Comparison of ENCODE assay signal across 8 cellular contexts in the genomic region with DNA sequence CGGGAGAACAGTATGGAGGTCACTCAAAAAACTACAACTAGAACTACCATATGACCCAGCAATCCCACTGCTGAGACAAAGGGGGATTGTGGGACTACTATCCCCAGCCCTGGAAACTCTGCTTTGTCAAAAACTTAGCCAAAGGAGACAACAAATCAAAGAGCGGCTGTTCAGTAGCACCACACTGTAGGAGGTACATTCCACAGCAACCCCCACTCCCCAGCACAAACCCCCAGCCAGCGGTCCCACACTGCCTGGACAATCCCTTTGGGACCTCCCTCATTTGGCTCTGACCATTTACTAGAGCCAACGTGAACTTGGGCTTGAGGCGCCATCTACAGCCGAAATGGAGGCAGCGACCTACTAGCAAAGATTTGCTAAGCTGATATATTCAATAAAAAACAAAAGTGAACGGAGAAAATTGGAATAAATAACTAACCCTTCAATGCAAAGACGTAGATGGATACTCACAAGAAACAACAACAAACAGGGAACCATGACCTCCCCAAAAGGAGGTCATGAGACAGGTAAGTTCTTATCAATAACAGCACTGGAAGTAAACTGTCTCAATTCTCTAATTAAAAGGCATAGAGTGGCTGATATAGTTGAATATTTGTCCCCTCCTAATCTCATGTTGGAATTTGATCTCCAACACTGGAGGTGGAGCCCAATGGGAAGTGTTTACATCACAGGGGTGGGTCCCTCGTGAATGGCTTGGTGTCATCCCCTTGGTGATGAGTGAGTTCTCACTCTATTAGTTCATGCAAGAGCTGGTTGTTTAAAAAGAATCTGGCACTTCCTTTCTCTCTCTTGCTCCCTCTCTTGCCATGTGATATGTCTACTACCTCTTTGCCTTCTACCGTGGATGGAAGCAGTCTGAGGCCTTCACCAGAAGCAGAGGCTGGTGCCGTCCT.
DNase-seq lines count a peak whose midpoint lies in the region; ATAC-seq and TF ChIP-seq lines count a peak whose summit lies in the region.

No MANE protein-coding gene starts in this region.

- DNase-seq in stimulated activated CD4-positive, alpha-beta T cell treated with anti-CD3 and anti-CD28 coated beads, Interleukin-1b, Interleukin-23, amount 100 ng/mL, for 48 hours = peak; percentile 4
- no peak for DNase-seq in stimulated activated CD4-positive, alpha-beta T cell treated with anti-CD3 and anti-CD28 coated beads, Interleukin-4, amount 100 ng/mL, for 24 hours
- DNase-seq in Karpas-422 (peak; percentile 85), SJSA1 (ENCODE audit: low read depth in 1 of 2, low spot score in 2 of 2) (peak; percentile 33 to 64), fibroblast of gingiva (ENCODE audit: low read depth) (peak; percentile 66), GDM1 (lab: John Stamatoyannopoulos, UW) (no peak)

- H3K4me2 ChIP-seq in Karpas-422 (ENCODE audit: low read depth, low read length, poor library complexity, severe bottlenecking) = no peak overlapping the region
- H3K4me2 ChIP-seq in parathyroid adenoma (ENCODE audit: low read length) = no peak overlapping the region

- H3K79me2 ChIP-seq in Karpas-422 (ENCODE audit: low read length) (no peaks in the 10 kb centered on the region), parathyroid adenoma (no peaks in the 10 kb centered on the region)

- no peaks in the 10 kb centered on the region for H3K27me3 ChIP-seq in Karpas-422 (ENCODE audit: low read length)
- H3K27me3 ChIP-seq in SJSA1 (replicated peaks) = no peaks in the 10 kb centered on the region
- H3K27me3 ChIP-seq in parathyroid adenoma (ENCODE audit: control insufficient read depth, insufficient read depth, low read length) = no peaks in the 10 kb centered on the region

- H3K4me3 ChIP-seq in Karpas-422 (ENCODE audit: low read length) = no peak overlapping the region
- no peak overlapping the region for H3K4me3 ChIP-seq in SJSA1
- no peak overlapping the region for H3K4me3 ChIP-seq in parathyroid adenoma (ENCODE audit: low read depth, low read length)

- TF ChIP-seq CTCF in parathyroid adenoma (IDR thresholded peaks at IDR 0.05) = peak; percentile 75

- H3K9me2 ChIP-seq in Karpas-422 (replicated peaks; ENCODE audit: insufficient read depth, low read length) = no peaks in the 10 kb centered on the region

- H3K36me3 ChIP-seq in Karpas-422 (ENCODE audit: insufficient read depth, low read length) (no peaks in the 10 kb centered on the region), SJSA1 (no peaks in the 10 kb centered on the region), parathyroid adenoma (ENCODE audit: control insufficient read depth, insufficient read depth, low read length) (no peaks in the 10 kb centered on the region)

- H3K27ac ChIP-seq in Karpas-422 (ENCODE audit: low read length) = no peak overlapping the region
- H3K27ac ChIP-seq in SJSA1 = no peak overlapping the region
- peak overlapping the region; percentile 12 for H3K27ac ChIP-seq in parathyroid adenoma

- H3K4me1 ChIP-seq in Karpas-422 (ENCODE audit: low read length) (no peaks in the 10 kb centered on the region), SJSA1 (replicated peaks) (peaks cover 6% of the 10 kb centered on the region), parathyroid adenoma (peaks cover 4% of the 10 kb centered on the region)

- H3K9ac ChIP-seq in Karpas-422 (ENCODE audit: low read length) (no peak overlapping the region), parathyroid adenoma (no peak overlapping the region)

- H4K20me1 ChIP-seq in Karpas-422 (ENCODE audit: insufficient read depth, low read depth, low read length) = no peaks in the 10 kb centered on the region

- H2AFZ ChIP-seq in Karpas-422 (ENCODE audit: low read length) (no peak overlapping the region), parathyroid adenoma (peak overlapping the region; percentile 30)

- no peak for ATAC-seq in HG02642 (IDR thresholded peaks at IDR 0.05; ENCODE audit: poor library complexity, unreplicated experiment)

- H3K9me3 ChIP-seq in Karpas-422 (ENCODE audit: low read length) (no peaks in the 10 kb centered on the region), SJSA1 (replicated peaks) (no peaks in the 10 kb centered on the region), parathyroid adenoma (ENCODE audit: control insufficient read depth, low read length) (no peaks in the 10 kb centered on the region)

Comparison
In these comparisons a context has a peak if more than half of its experiments do, and no peak if none do; other contexts are left out.
1. DNase-seq: peak in stimulated activated CD4-positive, alpha-beta T cell treated with anti-CD3 and anti-CD28 coated beads, Interleukin-1b, Interleukin-23, amount 100 ng/mL, for 48 hours (single experiment), Karpas-422 (single experiment), SJSA1 (2 of 2) and fibroblast of gingiva (single experiment); none in stimulated activated CD4-positive, alpha-beta T cell treated with anti-CD3 and anti-CD28 coated beads, Interleukin-4, amount 100 ng/mL, for 24 hours (single experiment) and GDM1 (single experiment).